ENCODE assay signal across 8 cellular contexts in the genomic region with DNA sequence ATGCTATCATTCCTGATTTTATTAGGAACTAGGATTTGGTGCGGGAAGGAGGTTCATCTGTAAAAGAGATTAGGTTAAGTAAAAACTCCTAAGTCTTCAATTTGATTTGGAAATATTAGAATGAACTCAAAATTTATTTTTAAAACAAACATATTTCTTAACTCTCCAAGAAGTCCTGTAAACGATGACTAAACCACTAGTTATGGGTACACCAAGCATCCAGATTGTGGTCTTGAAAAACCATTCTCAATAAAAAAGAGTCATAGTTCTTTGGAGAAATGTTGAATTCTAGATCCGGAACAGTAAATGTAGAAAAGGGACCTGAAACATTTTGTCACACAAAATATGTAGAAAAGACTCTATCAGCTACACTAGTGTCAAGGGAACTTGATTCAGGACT.
DNase-seq lines count a peak whose midpoint lies in the region; ATAC-seq, FAIRE-seq and TF ChIP-seq lines count a peak whose summit lies in the region.
"Not testable (repeated sequence)": the region's sequence is repeated elsewhere in the genome, so short reads cannot be mapped to it uniquely, and the experiment has no call there.

No MANE protein-coding gene starts in this region.

- H3K23ac ChIP-seq in mesenchymal stem cell (ENCODE audit: low read length in 2 of 2) = not testable (repeated sequence)

- TF ChIP-seq CTCF in A549 (IDR thresholded peaks at IDR 0.05); RWPE2 (IDR thresholded peaks at IDR 0.05; ENCODE audit: poor library complexity, severe bottlenecking); MCF 10A (IDR thresholded peaks at IDR 0.05; ENCODE audit: unreplicated experiment); fibroblast of mammary gland (conservative IDR thresholded peaks at IDR 0.05; ENCODE audit: control insufficient read depth, insufficient read depth, low read depth, low read length): not testable (repeated sequence)

- H2BK12ac ChIP-seq in mesenchymal stem cell (ENCODE audit: low read length in 2 of 2) = not testable (repeated sequence)

- H2AFZ ChIP-seq in mesenchymal stem cell (ENCODE audit: low read depth, low read length) = not testable (repeated sequence)

- not testable (repeated sequence) for H3K36me3 Mint-ChIP-seq in MCF 10A (ENCODE audit: insufficient read depth, unreplicated experiment)

- H3K79me1 ChIP-seq in mesenchymal stem cell (replicated peaks; ENCODE audit: low read length, poor library complexity, severe bottlenecking) = not testable (repeated sequence)

- not testable (repeated sequence) for H4K91ac ChIP-seq in mesenchymal stem cell (ENCODE audit: low read length)

- not testable (repeated sequence) for H3K27ac ChIP-seq in A549; RWPE2 (ENCODE audit: poor library complexity, severe bottlenecking); mesenchymal stem cell (ENCODE audit: low read length, poor library complexity, severe bottlenecking)

- BruUV-seq in MCF 10A (replicated peaks; lab: Mats Ljungman, UMichigan) = not testable (repeated sequence)

- not testable (repeated sequence) for H2BK15ac ChIP-seq in mesenchymal stem cell (ENCODE audit: low read depth, poor library complexity, severe bottlenecking)

- not testable (repeated sequence) for H3K27me3 Mint-ChIP-seq in MCF 10A (ENCODE audit: insufficient read depth, unreplicated experiment)

- not testable (repeated sequence) for H2BK120ac ChIP-seq in mesenchymal stem cell (ENCODE audit: low read depth, low read length)

- CTCF ChIA-PET in A549 (lab: Yijun Ruan, JAX); MCF 10A (lab: Yijun Ruan, JAX): not testable (repeated sequence)

- H3K4ac ChIP-seq in mesenchymal stem cell (ENCODE audit: low read depth in 1 of 2, low read length in 2 of 2) = not testable (repeated sequence)

- not testable (repeated sequence) for TF ChIP-seq EP300 in A549 (IDR thresholded peaks at IDR 0.05)

- H3K27ac Mint-ChIP-seq in MCF 10A (ENCODE audit: low read depth, unreplicated experiment) = not testable (repeated sequence)

- not testable (repeated sequence) for H3K4me3 ChIP-seq in A549; RWPE2 (ENCODE audit: severe bottlenecking); fibroblast of mammary gland (ENCODE audit: control insufficient read depth, low read depth, low read length); mesenchymal stem cell (ENCODE audit: insufficient read depth in 1 of 2, low read depth in 1 of 2, low read length in 2 of 2)

- FAIRE-seq in A549 (lab: Jason Lieb, UNC) (peak; percentile 98), H54 (lab: Jason Lieb, UNC) (peak; percentile 66)

- not testable (repeated sequence) for H3K14ac ChIP-seq in mesenchymal stem cell (ENCODE audit: low read length in 2 of 2)

- not testable (repeated sequence) for H3K18ac ChIP-seq in mesenchymal stem cell (ENCODE audit: low read depth in 1 of 2, low read length in 2 of 2)

- H3K4me3 Mint-ChIP-seq in MCF 10A (ENCODE audit: unreplicated experiment) = not testable (repeated sequence)

- H2AK5ac ChIP-seq in mesenchymal stem cell (ENCODE audit: low read length, severe bottlenecking) = not testable (repeated sequence)

- not testable (repeated sequence) for TF ChIP-seq POLR2A in A549 (IDR thresholded peaks at IDR 0.05; ENCODE audit: low read length); H54 (IDR thresholded peaks at IDR 0.05; ENCODE audit: low read depth, low read length)

- H4K8ac ChIP-seq in mesenchymal stem cell (ENCODE audit: low read length) = not testable (repeated sequence)

- H2BK5ac ChIP-seq in mesenchymal stem cell (ENCODE audit: low read depth, low read length, poor library complexity, severe bottlenecking) = not testable (repeated sequence)

- not testable (repeated sequence) for H3K4me1 Mint-ChIP-seq in MCF 10A (ENCODE audit: insufficient read depth, unreplicated experiment)

- not testable (repeated sequence) for ATAC-seq in A549
- 0 out of 3 replicates have a peak, but pooled peaks have one; percentile 40 for ATAC-seq in RWPE2 (ENCODE audit: low read depth)

- not testable (repeated sequence) for H3K4me1 ChIP-seq in A549; RWPE2 (ENCODE audit: insufficient read depth, poor library complexity, severe bottlenecking); mesenchymal stem cell (ENCODE audit: control insufficient read depth, insufficient read depth, low read depth, low read length)

- 83% methylated on average over 3 of the region's 3 CpGs for WGBS in A549 (ENCODE audit: missing lambda C conversion rate)
- WGBS in mesenchymal stem cell = no CpG with 5 or more reads among the region's 3 CpGs

- H3K27me3 ChIP-seq in RWPE2 (ENCODE audit: insufficient read depth, poor library complexity, severe bottlenecking); mesenchymal stem cell (ENCODE audit: control insufficient read depth in 1 of 2, insufficient read depth in 1 of 2, low read length in 2 of 2): not testable (repeated sequence)

- intact Hi-C loops in MCF 10A (cut with micrococcal nuclease) = not testable (repeated sequence)

- H3K36me3 ChIP-seq in RWPE2 (ENCODE audit: low read depth) = peaks cover 15% of the 10 kb centered on the region; the same call in 1 of the 2 replicates
- H3K36me3 ChIP-seq in mesenchymal stem cell (ENCODE audit: control insufficient read depth in 1 of 2, insufficient read depth in 2 of 2, low read depth in 1 of 2, low read length in 2 of 2) = not testable (repeated sequence)

- H3K9me3 Mint-ChIP-seq in MCF 10A (ENCODE audit: unreplicated experiment) = not testable (repeated sequence)

- not testable (repeated sequence) for H3K9ac ChIP-seq in mesenchymal stem cell (ENCODE audit: low read length)

- TF ChIP-seq RAD21 in A549 (conservative IDR thresholded peaks at IDR 0.05 in 1 of 2, IDR thresholded peaks at IDR 0.05 in 1 of 2) = not testable (repeated sequence)

- POLR2A ChIA-PET in A549 (lab: Yijun Ruan, JAX); MCF 10A (lab: Yijun Ruan, JAX): not testable (repeated sequence)

- not testable (repeated sequence) for H3K4me2 ChIP-seq in A549; mesenchymal stem cell (ENCODE audit: low read length, poor library complexity, severe bottlenecking)

- not testable (repeated sequence) for H3K9me3 ChIP-seq in A549; RWPE2 (ENCODE audit: severe bottlenecking); mesenchymal stem cell (ENCODE audit: control insufficient read depth, low read length)

- DNase-seq in A549 (ENCODE audit: low read depth in 1 of 2, low spot score in 1 of 2); H54 (ENCODE audit: insufficient read length, low spot score); RWPE2 (ENCODE audit: low spot score): not testable (repeated sequence)
- DNase-seq in EH (ENCODE audit: low read depth) = peak; percentile 48
- DNase-seq in MCF 10A (ENCODE audit: unreplicated experiment) = peak; percentile 6
- DNase-seq in fibroblast of mammary gland (ENCODE audit: low read depth) = peak; percentile 46
- peak; percentile 13 for DNase-seq in mesenchymal stem cell
- DNase-seq in stromal cell of bone marrow (ENCODE audit: low read depth) = peak; percentile 31
